9 cellular contexts compared by ENCODE assay signal in genomic region chr3:11567516-11568467, GRCh38.
DNase-seq lines count a peak whose midpoint lies in the region; ATAC-seq and TF ChIP-seq lines count a peak whose summit lies in the region.
"Had no signal": no experiment of that assay in that cellular context is flagged by ENCODE, and none has a peak within 500 bp of the region (broad histone marks: within the 10 kb centered on the region; RNA-seq: fewer than 3 reads in every experiment).

No MANE protein-coding gene starts in this region.

- ATAC-seq in lower lobe of right lung (peak in 1 of 2 donors; percentile 16), GM18873 (IDR thresholded peaks at IDR 0.05; ENCODE audit: low FRiP score, unreplicated experiment) (no peak), GM21528 (IDR thresholded peaks at IDR 0.05; ENCODE audit: low FRiP score, unreplicated experiment) (no peak), GM19397 (IDR thresholded peaks at IDR 0.05; ENCODE audit: unreplicated experiment) (no peak)

- CTCF ChIA-PET in activated CD4-positive, alpha-beta T cell treated with anti-CD3 and anti-CD28 coated beads, Interleukin-2, amount 10 ng/mL, durations not matched to agents 7 days and 5 days (lab: Charles Lee) = interaction anchor here (1.0 kb wide), 1 partner anchor 85 kb away, joined by 3 read pairs; no protein-coding TSS in a partner anchor
- CTCF ChIA-PET in MCF 10A (lab: Yijun Ruan, JAX) = interaction anchor here (0.6 to 2.4 kb wide), 6 partner anchors 33 to 188 kb away, joined by 3 to 6 read pairs (median 3); no protein-coding TSS in a partner anchor

- no peaks in the 10 kb centered on the region for H3K27me3 ChIP-seq in lower lobe of right lung (ENCODE audit: low read depth)
- no peaks in the 10 kb centered on the region for H3K27me3 ChIP-seq in tibial artery

- no peak for TF ChIP-seq CTCF in MCF 10A (IDR thresholded peaks at IDR 0.05; ENCODE audit: unreplicated experiment)
- TF ChIP-seq CTCF in lower lobe of right lung (IDR thresholded peaks at IDR 0.05) = no peak
- TF ChIP-seq CTCF in tibial artery (IDR thresholded peaks at IDR 0.05) = no peak

- no peaks in the 10 kb centered on the region for H3K27me3 Mint-ChIP-seq in activated CD4-positive, alpha-beta T cell treated with anti-CD3 and anti-CD28 coated beads, Interleukin-2, amount 10 ng/mL, durations not matched to agents 7 days and 5 days
- H3K27me3 Mint-ChIP-seq in MCF 10A (ENCODE audit: insufficient read depth, unreplicated experiment) = no peaks in the 10 kb centered on the region
- H3K27me3 Mint-ChIP-seq: dendritic cell treated with granulocyte-macrophage colony-stimulating factor and Interleukin-4, amounts not matched to agents 40 ng/mL and 50 ng/mL, for 4 days had no signal

- no peaks in the 10 kb centered on the region for H3K9me3 Mint-ChIP-seq in activated CD4-positive, alpha-beta T cell treated with anti-CD3 and anti-CD28 coated beads, Interleukin-2, amount 10 ng/mL, durations not matched to agents 7 days and 5 days
- H3K9me3 Mint-ChIP-seq in MCF 10A (ENCODE audit: unreplicated experiment) = no peaks in the 10 kb centered on the region
- H3K9me3 Mint-ChIP-seq: dendritic cell treated with granulocyte-macrophage colony-stimulating factor and Interleukin-4, amounts not matched to agents 40 ng/mL and 50 ng/mL, for 4 days had no signal

- no TSS peak for BruUV-seq in MCF 10A (replicated peaks; lab: Mats Ljungman, UMichigan)

- H3K4me1 ChIP-seq in lower lobe of right lung (peaks cover 31% of the 10 kb centered on the region), tibial artery (peaks cover 5 to 64% (median 58%) of the 10 kb centered on the region in 4 donors)

- H3K4me3 Mint-ChIP-seq in activated CD4-positive, alpha-beta T cell treated with anti-CD3 and anti-CD28 coated beads, Interleukin-2, amount 10 ng/mL, durations not matched to agents 7 days and 5 days = no peak overlapping the region
- peak overlapping the region; percentile 76 for H3K4me3 Mint-ChIP-seq in MCF 10A (ENCODE audit: unreplicated experiment)
- H3K4me3 Mint-ChIP-seq: dendritic cell treated with granulocyte-macrophage colony-stimulating factor and Interleukin-4, amounts not matched to agents 40 ng/mL and 50 ng/mL, for 4 days had no signal

- POLR2A ChIA-PET in activated CD4-positive, alpha-beta T cell treated with anti-CD3 and anti-CD28 coated beads, Interleukin-2, amount 10 ng/mL, durations not matched to agents 7 days and 5 days (lab: Charles Lee) = no interaction called here
- POLR2A ChIA-PET in MCF 10A (lab: Yijun Ruan, JAX) = interaction anchor here (0.5 to 3.7 kb wide), 10 partner anchors 15 to 1247 kb away, joined by 3 to 18 read pairs (median 3); partner anchors contain the start of genes SEC13 and VGLL4

- H3K9me3 ChIP-seq in lower lobe of right lung (no peaks in the 10 kb centered on the region), tibial artery (no peaks in the 10 kb centered on the region)

- H3K4me1 Mint-ChIP-seq in activated CD4-positive, alpha-beta T cell treated with anti-CD3 and anti-CD28 coated beads, Interleukin-2, amount 10 ng/mL, durations not matched to agents 7 days and 5 days = no peaks in the 10 kb centered on the region
- peaks cover 27% of the 10 kb centered on the region for H3K4me1 Mint-ChIP-seq in MCF 10A (ENCODE audit: insufficient read depth, unreplicated experiment)

- H3K27ac Mint-ChIP-seq in activated CD4-positive, alpha-beta T cell treated with anti-CD3 and anti-CD28 coated beads, Interleukin-2, amount 10 ng/mL, durations not matched to agents 7 days and 5 days = peak overlapping the region; percentile 19
- peak overlapping the region; percentile 99 for H3K27ac Mint-ChIP-seq in MCF 10A (ENCODE audit: low read depth, unreplicated experiment)
- H3K27ac Mint-ChIP-seq: dendritic cell treated with granulocyte-macrophage colony-stimulating factor and Interleukin-4, amounts not matched to agents 40 ng/mL and 50 ng/mL, for 4 days had no signal

- H3K27ac ChIP-seq in lower lobe of right lung (peak overlapping the region; percentile 73), tibial artery (peak overlapping the region; percentile 87 to 95)

- intact Hi-C loops in MCF 10A (cut with micrococcal nuclease) (loop anchor here (1.0 to 2.0 kb wide), 4 partner anchors 15 to 151 kb away; no protein-coding TSS in a partner anchor), lower lobe of right lung (cut with DNase I) (no loop called here), tibial artery (cut with DNase I; ENCODE audit: low total_unique reads) (loop anchor here (10.0 kb wide), 2 partner anchors 77 to 93 kb away; partner anchors contain the start of gene VGLL4)

- no peak for DNase-seq in activated CD4-positive, alpha-beta T cell treated with anti-CD3 and anti-CD28 coated beads, Interleukin-2, amount 10 ng/mL, durations not matched to agents 7 days and 5 days
- DNase-seq in activated CD4-positive, alpha-beta T cell treated with anti-CD3 and anti-CD28 coated beads, Interleukin-2, amount 50 U/mL, for 1 hour = no peak
- peak; percentile 93 for DNase-seq in MCF 10A (ENCODE audit: unreplicated experiment)
- DNase-seq in lower lobe of right lung = no peak
- peak; percentile 79 to 91 for DNase-seq in tibial artery

- H3K36me3 Mint-ChIP-seq in activated CD4-positive, alpha-beta T cell treated with anti-CD3 and anti-CD28 coated beads, Interleukin-2, amount 10 ng/mL, durations not matched to agents 7 days and 5 days (ENCODE audit: low read depth) = peaks cover 3% of the 10 kb centered on the region
- H3K36me3 Mint-ChIP-seq in MCF 10A (ENCODE audit: insufficient read depth, unreplicated experiment) = peaks cover 26% of the 10 kb centered on the region

- H3K36me3 ChIP-seq in lower lobe of right lung = peaks cover 40% of the 10 kb centered on the region
- H3K36me3 ChIP-seq in tibial artery = peaks cover 0 to 38% (median 19%) of the 10 kb centered on the region in 3 donors

- no peak overlapping the region for H3K4me3 ChIP-seq in lower lobe of right lung
- H3K4me3 ChIP-seq in tibial artery = peak overlapping the region; percentile 27 to 34

Comparison
In these comparisons a context has a peak if more than half of its experiments do, and no peak if none do; other contexts are left out.
1. DNase-seq: peak in MCF 10A (single experiment) and tibial artery (2 of 2); none in activated CD4-positive, alpha-beta T cell treated with anti-CD3 and anti-CD28 coated beads, Interleukin-2, amount 10 ng/mL, durations not matched to agents 7 days and 5 days (single experiment), activated CD4-positive, alpha-beta T cell treated with anti-CD3 and anti-CD28 coated beads, Interleukin-2, amount 50 U/mL, for 1 hour (single experiment) and lower lobe of right lung (single experiment).